Comparison of ENCODE assay signal across 8 cellular contexts in the genomic region with DNA sequence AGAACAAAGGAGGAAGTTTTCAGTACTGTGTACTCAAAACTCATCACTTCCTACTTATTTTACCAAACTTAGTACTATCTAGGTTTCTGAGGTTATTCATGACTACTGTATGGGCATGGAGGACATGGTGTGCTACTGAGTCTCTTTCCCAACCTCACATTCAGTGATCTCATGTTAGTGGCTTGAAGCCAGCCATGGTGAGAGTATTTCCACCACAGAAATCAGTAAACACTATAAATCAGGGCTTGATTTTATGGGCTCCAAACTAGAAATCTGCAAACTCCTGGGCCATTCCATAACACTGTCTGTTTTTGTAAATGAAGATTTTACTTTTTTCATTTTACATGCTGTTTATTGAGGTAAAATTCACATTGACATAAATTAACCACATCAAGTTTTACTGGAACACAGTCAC. TPM values are rescaled to one million over a fixed set of nuclear protein-coding genes. Genes with fewer than 3 reads are reported as not detected.
DNase-seq lines count a peak whose midpoint lies in the region; TF ChIP-seq lines count a peak whose summit lies in the region.

No MANE protein-coding gene starts in this region.

- peaks cover 5% of the 10 kb centered on the region for H3K36me3 Mint-ChIP-seq in activated CD4-positive, alpha-beta T cell treated with anti-CD3 and anti-CD28 coated beads, Interleukin-2, amount 10 ng/mL, durations not matched to agents 24 days and 14 days (ENCODE audit: low read depth)

- H3K9ac ChIP-seq in mesendoderm (ENCODE audit: low read length) = no peak overlapping the region

- no peak overlapping the region for H3K4me3 Mint-ChIP-seq in activated CD4-positive, alpha-beta T cell treated with anti-CD3 and anti-CD28 coated beads, Interleukin-2, amount 10 ng/mL, durations not matched to agents 24 days and 14 days

- no peak for TF ChIP-seq POLR2A in suprapubic skin (IDR thresholded peaks at IDR 0.05)

- in situ Hi-C loops in astrocyte of the cerebellum (cut with HindIII; ENCODE audit: low sequenced_read_pairs) = no loop called here

- no peak overlapping the region for H4K5ac ChIP-seq in mesendoderm (ENCODE audit: low read length)

- H3K23ac ChIP-seq in mesendoderm (ENCODE audit: low read length) = no peak overlapping the region

- no peak for TF ChIP-seq EP300 in suprapubic skin (IDR thresholded peaks at IDR 0.05)

- no peak for DNase-seq in activated CD4-positive, alpha-beta T cell treated with anti-CD3 and anti-CD28 coated beads, Interleukin-2, amount 10 ng/mL, durations not matched to agents 24 days and 14 days
- DNase-seq in activated CD4-positive, alpha-beta T cell treated with anti-CD3 and anti-CD28 coated beads, Interleukin-2, amount 50 U/mL, for 48 hours = no peak
- DNase-seq in astrocyte of the cerebellum (ENCODE audit: low read depth) = peak; percentile 65
- peak; percentile 26 for DNase-seq in kidney glomerular epithelial cell (lab: John Stamatoyannopoulos, UW)
- DNase-seq in suprapubic skin (ENCODE audit: low spot score in 2 of 2) = no peak
- DNase-seq in NCI-H1092 treated with DMSO at 0.1 percent for 48 hours (lab: John Stamatoyannopoulos, UW) = no peak
- DNase-seq in cortex of kidney (lab: John Stamatoyannopoulos, UW) = no peak
- DNase-seq in mesendoderm = no peak

- H3K56ac ChIP-seq in mesendoderm (ENCODE audit: low read length) = no peak overlapping the region

- no peaks in the 10 kb centered on the region for H3K27me3 Mint-ChIP-seq in activated CD4-positive, alpha-beta T cell treated with anti-CD3 and anti-CD28 coated beads, Interleukin-2, amount 10 ng/mL, durations not matched to agents 24 days and 14 days

- H3K4me1 ChIP-seq in suprapubic skin (peaks cover 47% of the 10 kb centered on the region), mesendoderm (ENCODE audit: control insufficient read depth, low read depth, low read length) (no peaks in the 10 kb centered on the region)

- peaks cover 45% of the 10 kb centered on the region for H3K4me1 Mint-ChIP-seq in activated CD4-positive, alpha-beta T cell treated with anti-CD3 and anti-CD28 coated beads, Interleukin-2, amount 10 ng/mL, durations not matched to agents 24 days and 14 days

- TF ChIP-seq CTCF in astrocyte of the cerebellum (IDR thresholded peaks at IDR 0.05; ENCODE audit: low read depth, low read length, missing control alignments) (no peak), suprapubic skin (IDR thresholded peaks at IDR 0.05) (no peak)

- H3K18ac ChIP-seq in mesendoderm (ENCODE audit: low read length) = no peak overlapping the region

- H3K4me3 ChIP-seq in astrocyte of the cerebellum (ENCODE audit: low read depth, low read length) (no peak overlapping the region), suprapubic skin (no peak overlapping the region), mesendoderm (ENCODE audit: low read length) (no peak overlapping the region)

- H3K9me3 Mint-ChIP-seq in activated CD4-positive, alpha-beta T cell treated with anti-CD3 and anti-CD28 coated beads, Interleukin-2, amount 10 ng/mL, durations not matched to agents 24 days and 14 days = no peaks in the 10 kb centered on the region

- H3K4ac ChIP-seq in mesendoderm (ENCODE audit: low read depth, low read length) = no peak overlapping the region

- peaks cover 58% of the 10 kb centered on the region for H3K79me2 ChIP-seq in mesendoderm (ENCODE audit: control insufficient read depth, insufficient read depth, low read length)

- H2BK5ac ChIP-seq in mesendoderm (ENCODE audit: low read length) = no peak overlapping the region

- H3K36me3 ChIP-seq in suprapubic skin = peaks cover 2% of the 10 kb centered on the region
- no peaks in the 10 kb centered on the region for H3K36me3 ChIP-seq in mesendoderm (ENCODE audit: control insufficient read depth, insufficient read depth, low read length)

- no peak overlapping the region for H2AK5ac ChIP-seq in mesendoderm (ENCODE audit: low read length)

- H4K8ac ChIP-seq in mesendoderm (ENCODE audit: low read depth, low read length) = no peak overlapping the region

- H3K27ac Mint-ChIP-seq in activated CD4-positive, alpha-beta T cell treated with anti-CD3 and anti-CD28 coated beads, Interleukin-2, amount 10 ng/mL, durations not matched to agents 24 days and 14 days = peak overlapping the region; percentile 58

- H2BK120ac ChIP-seq in mesendoderm (ENCODE audit: low read depth, low read length) = no peak overlapping the region

- peaks cover 49% of the 10 kb centered on the region for H3K79me1 ChIP-seq in mesendoderm (ENCODE audit: low read length)

- no peak overlapping the region for H2BK15ac ChIP-seq in mesendoderm (replicated peaks; ENCODE audit: low read depth)

- H3K9me3 ChIP-seq in suprapubic skin = no peaks in the 10 kb centered on the region

- peak overlapping the region; percentile 79 for H3K27ac ChIP-seq in suprapubic skin
- no peak overlapping the region for H3K27ac ChIP-seq in mesendoderm (ENCODE audit: low read depth, low read length)

- no peak overlapping the region for H3K4me2 ChIP-seq in mesendoderm (ENCODE audit: low read length)

- intact Hi-C loops in activated CD4-positive, alpha-beta T cell treated with anti-CD3 and anti-CD28 coated beads, Interleukin-2, amount 10 ng/mL, durations not matched to agents 24 days and 14 days (cut with micrococcal nuclease) = no loop called here

- H3K27me3 ChIP-seq in suprapubic skin = no peaks in the 10 kb centered on the region
- no peaks in the 10 kb centered on the region for H3K27me3 ChIP-seq in mesendoderm (ENCODE audit: insufficient read depth, low read length, poor library complexity)

RNA-seq across cellular contexts. Expression of a gene that starts 19.7 kb away (rescaled TPM):
- 15.5 and 16.8 TPM in 2 replicates for total RNA-seq in activated CD4-positive, alpha-beta T cell treated with anti-CD3 and anti-CD28 coated beads, Interleukin-2, amount 10 ng/mL, durations not matched to agents 24 days and 14 days
- 10 to 100 TPM; 13.1 to 15.4 (median 14.6) TPM for total RNA-seq in suprapubic skin
- 7.8 TPM for polyA plus RNA-seq in mesendoderm (2013, experiment 1 of 2)
- polyA plus RNA-seq in mesendoderm (2013, experiment 2 of 2) = 7.7 TPM

RNA-seq across cellular contexts. Expression of a gene that starts 36.1 kb away (rescaled TPM):
- total RNA-seq in activated CD4-positive, alpha-beta T cell treated with anti-CD3 and anti-CD28 coated beads, Interleukin-2, amount 10 ng/mL, durations not matched to agents 24 days and 14 days = 60.2 and 65.0 TPM in 2 replicates
- total RNA-seq in suprapubic skin = 10 to 100 TPM; 49.8 to 64.8 (median 56.3) TPM
- polyA plus RNA-seq in mesendoderm (2013, experiment 1 of 2) = 29.4 TPM
- polyA plus RNA-seq in mesendoderm (2013, experiment 2 of 2) = 32.0 TPM

RNA-seq across cellular contexts. Expression of a gene that starts 51.6 kb away (rescaled TPM):
- 66.1 and 69.9 TPM in 2 replicates for total RNA-seq in activated CD4-positive, alpha-beta T cell treated with anti-CD3 and anti-CD28 coated beads, Interleukin-2, amount 10 ng/mL, durations not matched to agents 24 days and 14 days
- total RNA-seq in suprapubic skin = 100 to 1,000 TPM in 2 of 4 donors, 10 to 100 TPM in 2; 77.3 to 121 (median 98.8) TPM
- polyA plus RNA-seq in mesendoderm (2013, experiment 1 of 2) = 52.5 TPM
- 49.0 TPM for polyA plus RNA-seq in mesendoderm (2013, experiment 2 of 2)

RNA-seq across cellular contexts. Expression of a gene that starts 52.6 kb away (rescaled TPM):
- 0.42 and 0.83 TPM in 2 replicates for total RNA-seq in activated CD4-positive, alpha-beta T cell treated with anti-CD3 and anti-CD28 coated beads, Interleukin-2, amount 10 ng/mL, durations not matched to agents 24 days and 14 days
- 1 to 10 TPM; 2.3 to 2.8 (median 2.7) TPM for total RNA-seq in suprapubic skin
- polyA plus RNA-seq in mesendoderm (2013, experiment 1 of 2) = 0.81 TPM
- polyA plus RNA-seq in mesendoderm (2013, experiment 2 of 2) = 0.64 TPM

Comparison
In these comparisons a context has a peak if more than half of its experiments do, and no peak if none do; other contexts are left out.
1. DNase-seq: peak in astrocyte of the cerebellum (single experiment) and kidney glomerular epithelial cell (single experiment); none in activated CD4-positive, alpha-beta T cell treated with anti-CD3 and anti-CD28 coated beads, Interleukin-2, amount 10 ng/mL, durations not matched to agents 24 days and 14 days (single experiment), activated CD4-positive, alpha-beta T cell treated with anti-CD3 and anti-CD28 coated beads, Interleukin-2, amount 50 U/mL, for 48 hours (0 of 2), suprapubic skin (0 of 2), NCI-H1092 treated with DMSO at 0.1 percent for 48 hours (single experiment), cortex of kidney (single experiment) and mesendoderm (single experiment).